ENCODE assay signal across 9 cellular contexts in the genomic region with DNA sequence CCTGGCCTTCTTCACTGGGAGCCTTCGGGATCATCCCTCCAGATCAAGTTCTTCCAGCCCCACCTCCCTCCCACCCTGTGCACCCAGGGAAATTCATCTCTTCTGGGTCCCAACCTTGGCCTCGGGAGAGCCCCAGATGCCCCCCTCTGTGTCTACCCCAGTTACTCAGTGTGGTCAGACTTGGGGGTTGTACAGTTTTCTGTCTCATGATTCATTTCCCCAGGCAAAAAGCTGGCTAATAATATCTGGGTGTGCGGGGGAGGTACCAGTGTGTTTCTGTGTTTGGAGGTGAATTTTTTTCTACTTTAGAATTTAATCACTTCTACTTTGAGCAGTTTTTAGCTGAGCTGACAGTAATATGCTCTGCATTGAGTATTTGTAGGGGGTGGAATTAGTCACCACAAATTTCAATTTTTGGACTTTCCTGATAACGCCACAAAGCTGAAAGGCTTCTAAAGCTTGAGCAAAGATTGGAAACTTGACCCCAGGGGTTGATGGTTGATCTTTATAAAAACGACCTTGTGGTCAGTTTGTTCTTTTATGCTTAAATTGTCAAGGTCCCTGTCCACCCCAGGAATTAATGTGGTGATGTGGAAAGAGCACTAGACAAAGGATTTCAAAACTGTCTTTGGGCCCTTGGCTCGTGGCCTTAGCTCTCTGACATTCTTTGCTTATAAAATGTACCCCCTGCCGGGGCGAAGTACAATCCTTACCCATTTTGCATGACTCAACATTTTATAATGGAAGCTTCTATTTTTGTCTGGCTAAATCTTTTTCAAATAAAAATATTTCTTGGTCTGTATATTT.
DNase-seq lines count a peak whose midpoint lies in the region; ATAC-seq, FAIRE-seq and TF ChIP-seq lines count a peak whose summit lies in the region.
"Had no signal": no experiment of that assay in that cellular context is flagged by ENCODE, and none has a peak within 500 bp of the region (broad histone marks: within the 10 kb centered on the region; RNA-seq: fewer than 3 reads in every experiment).

No MANE protein-coding gene starts in this region.

- POLR2A ChIA-PET in activated CD4-positive, alpha-beta T cell treated with anti-CD3 and anti-CD28 coated beads for 36 hours (lab: Charles Lee) = interaction anchor here (0.6 to 1.4 kb wide), 6 partner anchors 12 to 478 kb away, joined by 3 to 4 read pairs (median 4); a partner anchor contains a TSS

- H3K27ac Mint-ChIP-seq in activated CD4-positive, alpha-beta T cell treated with anti-CD3 and anti-CD28 coated beads for 36 hours = peak overlapping the region; percentile 96

- peak overlapping the region; percentile 78 for H3K4me3 Mint-ChIP-seq in activated CD4-positive, alpha-beta T cell treated with anti-CD3 and anti-CD28 coated beads for 36 hours

- H3K9ac ChIP-seq in skeletal muscle tissue (ENCODE audit: low read depth in 1 of 3, low read length in 3 of 3) = no peak overlapping the region
- H3K9ac ChIP-seq in kidney (ENCODE audit: low read length in 2 of 2) = no peak overlapping the region

- peak overlapping the region; percentile 56 for H3K27ac ChIP-seq in effector memory CD4-positive, alpha-beta T cell (ENCODE audit: insufficient read depth, low read length, poor library complexity, severe bottlenecking)
- H3K27ac ChIP-seq in skeletal muscle tissue (ENCODE audit: low read depth, low read length) (peak overlapping the region; percentile 19), kidney (ENCODE audit: low read depth in 2 of 2, low read length in 2 of 2) (no peak overlapping the region)

- intact Hi-C loops in activated CD4-positive, alpha-beta T cell treated with anti-CD3 and anti-CD28 coated beads for 36 hours (cut with DNase I, micrococcal nuclease) = loop anchor here (1.0 to 5.0 kb wide), 15 partner anchors 32 to 475 kb away; a partner anchor contains a TSS
- intact Hi-C loops in kidney (cut with DNase I) = no loop called here

- no peaks in the 10 kb centered on the region for H3K9me3 ChIP-seq in effector memory CD4-positive, alpha-beta T cell (ENCODE audit: control insufficient read depth, low read length)
- no peaks in the 10 kb centered on the region for H3K9me3 ChIP-seq in skeletal muscle tissue (ENCODE audit: control insufficient read depth in 3 of 3, low read length in 3 of 3)
- no peaks in the 10 kb centered on the region for H3K9me3 ChIP-seq in kidney (ENCODE audit: control insufficient read depth in 1 of 2, low read length in 2 of 2)

- peaks cover 70% of the 10 kb centered on the region for H3K4me1 Mint-ChIP-seq in activated CD4-positive, alpha-beta T cell treated with anti-CD3 and anti-CD28 coated beads for 36 hours

- ATAC-seq in GM19351 (IDR thresholded peaks at IDR 0.05; ENCODE audit: unreplicated experiment) = peak; percentile 77
- ATAC-seq in HG03175 (IDR thresholded peaks at IDR 0.05; ENCODE audit: unreplicated experiment) = peak; percentile 72
- peak; percentile 78 for ATAC-seq in activated CD4-positive, alpha-beta T cell treated with anti-CD3 and anti-CD28 coated beads for 36 hours

- H3K36me3 ChIP-seq in effector memory CD4-positive, alpha-beta T cell (ENCODE audit: control insufficient read depth, insufficient read depth, low read length) = no peaks in the 10 kb centered on the region
- no peaks in the 10 kb centered on the region for H3K36me3 ChIP-seq in skeletal muscle tissue (ENCODE audit: control insufficient read depth in 3 of 3, insufficient read depth in 3 of 3, low read length in 3 of 3)
- H3K36me3 ChIP-seq in kidney (ENCODE audit: control insufficient read depth in 1 of 2, insufficient read depth in 2 of 2, low read length in 2 of 2) = no peaks in the 10 kb centered on the region

- CTCF ChIA-PET in activated CD4-positive, alpha-beta T cell treated with anti-CD3 and anti-CD28 coated beads for 36 hours (lab: Charles Lee) = interaction anchor here (0.6 to 10.1 kb wide), 21 partner anchors 13 to 514 kb away, joined by 3 to 118 read pairs (median 4); no protein-coding TSS in a partner anchor

- peaks cover 20% of the 10 kb centered on the region for H3K4me1 ChIP-seq in effector memory CD4-positive, alpha-beta T cell (ENCODE audit: control insufficient read depth, insufficient read depth, low read length, poor library complexity, severe bottlenecking)
- H3K4me1 ChIP-seq in skeletal muscle tissue (ENCODE audit: control insufficient read depth in 3 of 3, insufficient read depth in 3 of 3, low read length in 3 of 3) (peaks cover 2 to 10% (median 4%) of the 10 kb centered on the region in 3 donors), kidney (ENCODE audit: control insufficient read depth in 1 of 2, insufficient read depth in 1 of 2, low read depth in 1 of 2, low read length in 2 of 2) (peaks cover 5 to 8% of the 10 kb centered on the region in 2 donors)

- H3K36me3 Mint-ChIP-seq in activated CD4-positive, alpha-beta T cell treated with anti-CD3 and anti-CD28 coated beads for 36 hours (ENCODE audit: low read depth) = no peaks in the 10 kb centered on the region

- DNase-seq in AG10803 (ENCODE audit: low read depth) (peak; percentile 93), NCI-H2081 treated with DMSO at 0.1 percent for 48 hours (lab: John Stamatoyannopoulos, UW) (no peak), kidney (no peak)
- peak; percentile 81 for DNase-seq in activated CD4-positive, alpha-beta T cell treated with anti-CD3 and anti-CD28 coated beads for 36 hours
- peak in 1 of 3 donors; percentile 21 for DNase-seq in effector memory CD4-positive, alpha-beta T cell
- DNase-seq: naive B cell had no signal

- TF ChIP-seq CTCF in AG10803 (conservative IDR thresholded peaks at IDR 0.05; ENCODE audit: low read length) = 0 out of 2 replicates have a peak, but pooled peaks have one; percentile 3
- no peak for TF ChIP-seq CTCF in kidney (IDR thresholded peaks at IDR 0.05; ENCODE audit: borderline replicate concordance, extremely low read depth, insufficient read depth)

- H3K4me3 ChIP-seq in AG10803 (ENCODE audit: low read length) = peak overlapping the region; percentile 21
- peak overlapping the region; percentile 4 for H3K4me3 ChIP-seq in effector memory CD4-positive, alpha-beta T cell (ENCODE audit: insufficient read depth, low read depth, low read length, poor library complexity, severe bottlenecking)
- no peak overlapping the region for H3K4me3 ChIP-seq in skeletal muscle tissue (ENCODE audit: low read length in 3 of 3)
- no peak overlapping the region for H3K4me3 ChIP-seq in kidney (ENCODE audit: low read length in 2 of 2)

- H3K9me3 Mint-ChIP-seq in activated CD4-positive, alpha-beta T cell treated with anti-CD3 and anti-CD28 coated beads for 36 hours (ENCODE audit: low read depth) = no peaks in the 10 kb centered on the region
- H3K9me3 Mint-ChIP-seq: naive B cell had no signal

- no peaks in the 10 kb centered on the region for H3K27me3 Mint-ChIP-seq in activated CD4-positive, alpha-beta T cell treated with anti-CD3 and anti-CD28 coated beads for 36 hours
- H3K27me3 Mint-ChIP-seq: naive B cell had no signal

- H3K27me3 ChIP-seq in effector memory CD4-positive, alpha-beta T cell (replicated peaks; ENCODE audit: control insufficient read depth, insufficient read depth, low read length, poor library complexity, severe bottlenecking) = no peaks in the 10 kb centered on the region
- H3K27me3 ChIP-seq in skeletal muscle tissue (ENCODE audit: control insufficient read depth in 3 of 3, insufficient read depth in 3 of 3, low read length in 3 of 3) = no peaks in the 10 kb centered on the region

- FAIRE-seq in kidney (lab: Jason Lieb, UNC) = no peak

Comparison
In these comparisons a context has a peak if more than half of its experiments do, and no peak if none do; other contexts are left out.
1. DNase-seq: peak in AG10803 (single experiment) and activated CD4-positive, alpha-beta T cell treated with anti-CD3 and anti-CD28 coated beads for 36 hours (single experiment); none in NCI-H2081 treated with DMSO at 0.1 percent for 48 hours (single experiment) and kidney (single experiment).
2. H3K4me3 ChIP-seq: peak in AG10803 (single experiment) and effector memory CD4-positive, alpha-beta T cell (single experiment); none in skeletal muscle tissue (0 of 3) and kidney (0 of 2).
3. H3K27ac ChIP-seq: peak in effector memory CD4-positive, alpha-beta T cell (single experiment) and skeletal muscle tissue (single experiment); none in kidney (0 of 2).
4. Peak in every context shown above with its lines, with median percentiles within 50 percentile points of each other: ATAC-seq.